In the genomic region with DNA sequence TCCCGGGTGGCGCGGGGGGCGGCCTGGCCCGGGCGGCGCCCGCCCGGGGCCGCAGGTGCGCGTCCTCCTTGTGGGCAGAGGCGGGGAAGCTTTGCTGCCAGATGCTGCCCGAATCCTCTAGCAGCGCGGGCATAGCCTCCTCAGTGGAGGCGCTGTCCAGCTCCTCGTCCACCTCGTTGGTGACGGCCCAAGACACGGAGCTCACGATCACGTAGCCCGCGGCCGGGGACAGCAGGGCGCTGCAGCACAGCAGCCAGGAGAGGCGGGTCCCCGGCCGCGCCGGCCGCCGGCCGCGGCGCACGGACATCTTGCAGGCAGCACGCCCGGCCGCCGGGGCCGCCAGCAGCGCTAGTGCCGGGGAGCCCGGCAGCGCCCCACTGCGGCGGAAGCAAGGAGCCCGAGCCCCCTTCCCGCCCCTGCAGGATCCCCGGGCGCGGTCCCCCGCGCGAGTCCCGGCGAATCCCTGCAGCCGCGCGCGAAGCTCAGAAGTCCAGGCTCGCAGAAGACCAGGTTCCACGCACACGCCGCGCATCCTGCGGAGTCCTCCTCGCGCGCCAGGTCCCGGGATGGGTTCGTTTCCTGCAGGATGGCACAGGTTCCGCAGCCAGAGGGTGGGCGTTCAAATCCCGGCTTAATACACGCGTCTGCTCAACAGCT, we compare ENCODE assay signal across 1 cellular context.
A peak's percentile ranks its signal among the peaks of the same experiment; 100 is the strongest.
TF ChIP-seq lines count a peak whose summit lies in the region.

A gene with protein sequence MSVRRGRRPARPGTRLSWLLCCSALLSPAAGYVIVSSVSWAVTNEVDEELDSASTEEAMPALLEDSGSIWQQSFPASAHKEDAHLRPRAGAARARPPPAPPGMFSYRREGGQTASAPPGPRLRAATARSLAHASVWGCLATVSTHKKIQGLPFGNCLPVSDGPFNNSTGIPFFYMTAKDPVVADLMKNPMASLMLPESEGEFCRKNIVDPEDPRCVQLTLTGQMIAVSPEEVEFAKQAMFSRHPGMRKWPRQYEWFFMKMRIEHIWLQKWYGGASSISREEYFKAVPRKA (minus strand): TSS at position 353 of the 657 bp plus-strand sequence. CDS start 46 bp downstream, at position 307.

TF ChIP-seq in HepG2, 621 proteins besides CTCF, POLR2A, EP300 and RAD21 (continued from another document and continues in another):
- TF ChIP-seq, protein P1, sequence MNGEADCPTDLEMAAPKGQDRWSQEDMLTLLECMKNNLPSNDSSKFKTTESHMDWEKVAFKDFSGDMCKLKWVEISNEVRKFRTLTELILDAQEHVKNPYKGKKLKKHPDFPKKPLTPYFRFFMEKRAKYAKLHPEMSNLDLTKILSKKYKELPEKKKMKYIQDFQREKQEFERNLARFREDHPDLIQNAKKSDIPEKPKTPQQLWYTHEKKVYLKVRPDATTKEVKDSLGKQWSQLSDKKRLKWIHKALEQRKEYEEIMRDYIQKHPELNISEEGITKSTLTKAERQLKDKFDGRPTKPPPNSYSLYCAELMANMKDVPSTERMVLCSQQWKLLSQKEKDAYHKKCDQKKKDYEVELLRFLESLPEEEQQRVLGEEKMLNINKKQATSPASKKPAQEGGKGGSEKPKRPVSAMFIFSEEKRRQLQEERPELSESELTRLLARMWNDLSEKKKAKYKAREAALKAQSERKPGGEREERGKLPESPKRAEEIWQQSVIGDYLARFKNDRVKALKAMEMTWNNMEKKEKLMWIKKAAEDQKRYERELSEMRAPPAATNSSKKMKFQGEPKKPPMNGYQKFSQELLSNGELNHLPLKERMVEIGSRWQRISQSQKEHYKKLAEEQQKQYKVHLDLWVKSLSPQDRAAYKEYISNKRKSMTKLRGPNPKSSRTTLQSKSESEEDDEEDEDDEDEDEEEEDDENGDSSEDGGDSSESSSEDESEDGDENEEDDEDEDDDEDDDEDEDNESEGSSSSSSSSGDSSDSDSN (CRISPR knock-in tag; IDR thresholded peaks at IDR 0.05), result peak; percentile 73; the same call in 1 of the 2 replicates
- TF ChIP-seq CCAR2 (optimal IDR thresholded peaks at IDR 0.05; ENCODE audit: low read depth, low read length) (no peak), ZNF326 (CRISPR knock-in tag; IDR thresholded peaks at IDR 0.05; ENCODE audit: borderline replicate concordance) (no peak), ARNT2 (CRISPR knock-in tag; IDR thresholded peaks at IDR 0.05; ENCODE audit: low read depth) (no peak; the same call in 1 of the 2 replicates), BRD4 (CRISPR knock-in tag; IDR thresholded peaks at IDR 0.05) (no peak), ZBTB38 (CRISPR knock-in tag; IDR thresholded peaks at IDR 0.05) (no peak), BORCS8-MEF2B (CRISPR knock-in tag; IDR thresholded peaks at IDR 0.05) (no peak), HNF4A (CRISPR knock-in tag; IDR thresholded peaks at IDR 0.05) (no peak), ZNF598 (CRISPR knock-in tag; IDR thresholded peaks at IDR 0.05; ENCODE audit: borderline replicate concordance) (no peak), ZNF549 (CRISPR knock-in tag; IDR thresholded peaks at IDR 0.05) (no peak), KLF15 (CRISPR knock-in tag; IDR thresholded peaks at IDR 0.05; ENCODE audit: borderline replicate concordance) (no peak), MLLT10 (CRISPR knock-in tag; IDR thresholded peaks at IDR 0.05) (no peak), MYNN (CRISPR knock-in tag; IDR thresholded peaks at IDR 0.05; ENCODE audit: low read depth) (no peak), NFIC (IDR thresholded peaks at IDR 0.05; ENCODE audit: low read length) (no peak), HOXD1 (CRISPR knock-in tag; IDR thresholded peaks at IDR 0.05) (no peak), IKZF1 (IDR thresholded peaks at IDR 0.05) (no peak), GABPB1 (CRISPR knock-in tag; IDR thresholded peaks at IDR 0.05) (peak; percentile 51; the same call in 1 of the 2 replicates), SOX5 (CRISPR knock-in tag; IDR thresholded peaks at IDR 0.05; ENCODE audit: borderline replicate concordance) (no peak), ZNF550 (CRISPR knock-in tag; IDR thresholded peaks at IDR 0.05; ENCODE audit: borderline replicate concordance) (no peak), KDM4B (CRISPR knock-in tag; IDR thresholded peaks at IDR 0.05) (no peak), ZNF776 (CRISPR knock-in tag; IDR thresholded peaks at IDR 0.05) (0 out of 2 replicates have a peak, but pooled peaks have one; percentile 54), SAFB2 (CRISPR knock-in tag; IDR thresholded peaks at IDR 0.05; ENCODE audit: borderline replicate concordance, low read depth) (0 out of 2 replicates have a peak, but pooled peaks have one; percentile 67), GTF2F1 (IDR thresholded peaks at IDR 0.05; ENCODE audit: low read length) (no peak), FOXC1 (CRISPR knock-in tag; IDR thresholded peaks at IDR 0.05; ENCODE audit: borderline replicate concordance) (0 out of 2 replicates have a peak, but pooled peaks have one; percentile 35), TOE1 (CRISPR knock-in tag; IDR thresholded peaks at IDR 0.05) (no peak), NFATC3 (CRISPR knock-in tag; IDR thresholded peaks at IDR 0.05) (no peak), SIX1 (CRISPR knock-in tag; IDR thresholded peaks at IDR 0.05; ENCODE audit: borderline replicate concordance) (no peak), ZNF44 (CRISPR knock-in tag; IDR thresholded peaks at IDR 0.05) (no peak), NCOA5 (CRISPR knock-in tag; IDR thresholded peaks at IDR 0.05) (no peak), ZNF747 (CRISPR knock-in tag; IDR thresholded peaks at IDR 0.05; ENCODE audit: borderline replicate concordance) (no peak), GZF1 (CRISPR knock-in tag; IDR thresholded peaks at IDR 0.05) (0 out of 2 replicates have a peak, but pooled peaks have one; percentile 39), ZNF260 (CRISPR knock-in tag; IDR thresholded peaks at IDR 0.05; ENCODE audit: borderline replicate concordance, low read depth) (no peak), HNRNPL (IDR thresholded peaks at IDR 0.05; ENCODE audit: low read depth, low read length) (0 out of 2 replicates have a peak, but pooled peaks have one; percentile 24), ZNF33B (CRISPR knock-in tag; IDR thresholded peaks at IDR 0.05) (no peak), ZNF296 (CRISPR knock-in tag; conservative IDR thresholded peaks at IDR 0.05) (0 out of 2 replicates have a peak, but pooled peaks have one; percentile 75), FOSL1 (CRISPR knock-in tag; IDR thresholded peaks at IDR 0.05; ENCODE audit: borderline replicate concordance) (no peak), ASH2L (IDR thresholded peaks at IDR 0.05; ENCODE audit: insufficient read length, low read depth, low read length) (no peak), TCF7L2 (IDR thresholded peaks at IDR 0.05; ENCODE audit: low read depth, low read length) (no peak), KDM2A (CRISPR knock-in tag; IDR thresholded peaks at IDR 0.05; ENCODE audit: borderline replicate concordance, low read depth) (peak; percentile 30; the same call in 1 of the 2 replicates), SPEN (CRISPR knock-in tag; IDR thresholded peaks at IDR 0.05; ENCODE audit: low read depth) (peak; percentile 52), YEATS4 (CRISPR knock-in tag; IDR thresholded peaks at IDR 0.05; ENCODE audit: borderline replicate concordance) (no peak), REXO4 (CRISPR knock-in tag; IDR thresholded peaks at IDR 0.05; ENCODE audit: borderline replicate concordance) (no peak), DNMT1 (CRISPR knock-in tag; IDR thresholded peaks at IDR 0.05) (peak; percentile 9; the same call in 1 of the 2 replicates), ZNF12 (CRISPR knock-in tag; IDR thresholded peaks at IDR 0.05) (no peak), ZNF775 (CRISPR knock-in tag; IDR thresholded peaks at IDR 0.05; ENCODE audit: borderline replicate concordance) (no peak), EZH2 (conservative IDR thresholded peaks at IDR 0.05; ENCODE audit: low read depth, low read length) (peak; percentile 49; the same call in 1 of the 2 replicates)
- TF ChIP-seq, protein P2, sequence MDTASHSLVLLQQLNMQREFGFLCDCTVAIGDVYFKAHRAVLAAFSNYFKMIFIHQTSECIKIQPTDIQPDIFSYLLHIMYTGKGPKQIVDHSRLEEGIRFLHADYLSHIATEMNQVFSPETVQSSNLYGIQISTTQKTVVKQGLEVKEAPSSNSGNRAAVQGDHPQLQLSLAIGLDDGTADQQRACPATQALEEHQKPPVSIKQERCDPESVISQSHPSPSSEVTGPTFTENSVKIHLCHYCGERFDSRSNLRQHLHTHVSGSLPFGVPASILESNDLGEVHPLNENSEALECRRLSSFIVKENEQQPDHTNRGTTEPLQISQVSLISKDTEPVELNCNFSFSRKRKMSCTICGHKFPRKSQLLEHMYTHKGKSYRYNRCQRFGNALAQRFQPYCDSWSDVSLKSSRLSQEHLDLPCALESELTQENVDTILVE (CRISPR knock-in tag; IDR thresholded peaks at IDR 0.05), result no peak
- TF ChIP-seq, protein P3, sequence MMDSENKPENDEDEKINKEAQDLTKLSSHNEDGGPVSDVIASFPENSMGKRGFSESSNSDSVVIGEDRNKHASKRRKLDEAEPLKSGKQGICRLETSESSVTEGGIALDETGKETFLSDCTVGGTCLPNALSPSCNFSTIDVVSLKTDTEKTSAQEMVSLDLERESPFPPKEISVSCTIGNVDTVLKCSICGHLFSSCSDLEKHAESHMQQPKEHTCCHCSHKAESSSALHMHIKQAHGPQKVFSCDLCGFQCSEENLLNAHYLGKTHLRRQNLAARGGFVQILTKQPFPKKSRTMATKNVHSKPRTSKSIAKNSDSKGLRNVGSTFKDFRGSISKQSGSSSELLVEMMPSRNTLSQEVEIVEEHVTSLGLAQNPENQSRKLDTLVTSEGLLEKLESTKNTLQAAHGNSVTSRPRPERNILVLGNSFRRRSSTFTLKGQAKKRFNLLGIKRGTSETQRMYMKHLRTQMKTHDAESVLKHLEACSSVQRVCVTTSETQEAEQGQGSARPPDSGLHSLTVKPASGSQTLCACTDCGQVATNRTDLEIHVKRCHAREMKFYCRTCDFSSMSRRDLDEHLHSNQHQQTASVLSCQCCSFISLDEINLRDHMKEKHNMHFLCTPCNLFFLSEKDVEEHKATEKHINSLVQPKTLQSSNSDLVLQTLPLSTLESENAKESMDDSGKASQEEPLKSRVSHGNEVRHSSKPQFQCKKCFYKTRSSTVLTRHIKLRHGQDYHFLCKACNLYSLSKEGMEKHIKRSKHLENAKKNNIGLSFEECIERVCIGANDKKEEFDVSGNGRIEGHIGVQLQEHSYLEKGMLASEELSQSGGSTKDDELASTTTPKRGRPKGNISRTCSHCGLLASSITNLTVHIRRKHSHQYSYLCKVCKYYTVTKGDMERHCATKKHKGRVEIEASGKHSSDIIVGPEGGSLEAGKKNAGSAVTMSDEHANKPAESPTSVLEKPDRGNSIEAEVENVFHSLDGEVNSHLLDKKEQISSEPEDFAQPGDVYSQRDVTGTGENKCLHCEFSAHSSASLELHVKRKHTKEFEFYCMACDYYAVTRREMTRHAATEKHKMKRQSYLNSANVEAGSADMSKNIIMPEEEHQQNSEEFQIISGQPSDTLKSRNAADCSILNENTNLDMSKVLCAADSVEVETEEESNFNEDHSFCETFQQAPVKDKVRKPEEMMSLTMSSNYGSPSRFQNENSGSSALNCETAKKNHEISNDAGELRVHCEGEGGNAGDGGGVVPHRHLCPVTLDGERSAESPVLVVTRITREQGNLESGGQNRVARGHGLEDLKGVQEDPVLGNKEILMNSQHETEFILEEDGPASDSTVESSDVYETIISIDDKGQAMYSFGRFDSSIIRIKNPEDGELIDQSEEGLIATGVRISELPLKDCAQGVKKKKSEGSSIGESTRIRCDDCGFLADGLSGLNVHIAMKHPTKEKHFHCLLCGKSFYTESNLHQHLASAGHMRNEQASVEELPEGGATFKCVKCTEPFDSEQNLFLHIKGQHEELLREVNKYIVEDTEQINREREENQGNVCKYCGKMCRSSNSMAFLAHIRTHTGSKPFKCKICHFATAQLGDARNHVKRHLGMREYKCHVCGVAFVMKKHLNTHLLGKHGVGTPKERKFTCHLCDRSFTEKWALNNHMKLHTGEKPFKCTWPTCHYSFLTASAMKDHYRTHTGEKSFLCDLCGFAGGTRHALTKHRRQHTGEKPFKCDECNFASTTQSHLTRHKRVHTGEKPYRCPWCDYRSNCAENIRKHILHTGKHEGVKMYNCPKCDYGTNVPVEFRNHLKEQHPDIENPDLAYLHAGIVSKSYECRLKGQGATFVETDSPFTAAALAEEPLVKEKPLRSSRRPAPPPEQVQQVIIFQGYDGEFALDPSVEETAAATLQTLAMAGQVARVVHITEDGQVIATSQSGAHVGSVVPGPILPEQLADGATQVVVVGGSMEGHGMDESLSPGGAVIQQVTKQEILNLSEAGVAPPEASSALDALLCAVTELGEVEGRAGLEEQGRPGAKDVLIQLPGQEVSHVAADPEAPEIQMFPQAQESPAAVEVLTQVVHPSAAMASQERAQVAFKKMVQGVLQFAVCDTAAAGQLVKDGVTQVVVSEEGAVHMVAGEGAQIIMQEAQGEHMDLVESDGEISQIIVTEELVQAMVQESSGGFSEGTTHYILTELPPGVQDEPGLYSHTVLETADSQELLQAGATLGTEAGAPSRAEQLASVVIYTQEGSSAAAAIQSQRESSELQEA (CRISPR knock-in tag; IDR thresholded peaks at IDR 0.05; ENCODE audit: not compliant biosample characterization), result no peak
- TF ChIP-seq, protein P4, sequence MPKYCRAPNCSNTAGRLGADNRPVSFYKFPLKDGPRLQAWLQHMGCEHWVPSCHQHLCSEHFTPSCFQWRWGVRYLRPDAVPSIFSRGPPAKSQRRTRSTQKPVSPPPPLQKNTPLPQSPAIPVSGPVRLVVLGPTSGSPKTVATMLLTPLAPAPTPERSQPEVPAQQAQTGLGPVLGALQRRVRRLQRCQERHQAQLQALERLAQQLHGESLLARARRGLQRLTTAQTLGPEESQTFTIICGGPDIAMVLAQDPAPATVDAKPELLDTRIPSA (CRISPR knock-in tag; IDR thresholded peaks at IDR 0.05; ENCODE audit: borderline replicate concordance), result no peak
- TF ChIP-seq, protein P5, sequence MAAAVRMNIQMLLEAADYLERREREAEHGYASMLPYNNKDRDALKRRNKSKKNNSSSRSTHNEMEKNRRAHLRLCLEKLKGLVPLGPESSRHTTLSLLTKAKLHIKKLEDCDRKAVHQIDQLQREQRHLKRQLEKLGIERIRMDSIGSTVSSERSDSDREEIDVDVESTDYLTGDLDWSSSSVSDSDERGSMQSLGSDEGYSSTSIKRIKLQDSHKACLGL (CRISPR knock-in tag; IDR thresholded peaks at IDR 0.05), result 0 out of 2 replicates have a peak, but pooled peaks have one; percentile 42
- TF ChIP-seq, protein P6, sequence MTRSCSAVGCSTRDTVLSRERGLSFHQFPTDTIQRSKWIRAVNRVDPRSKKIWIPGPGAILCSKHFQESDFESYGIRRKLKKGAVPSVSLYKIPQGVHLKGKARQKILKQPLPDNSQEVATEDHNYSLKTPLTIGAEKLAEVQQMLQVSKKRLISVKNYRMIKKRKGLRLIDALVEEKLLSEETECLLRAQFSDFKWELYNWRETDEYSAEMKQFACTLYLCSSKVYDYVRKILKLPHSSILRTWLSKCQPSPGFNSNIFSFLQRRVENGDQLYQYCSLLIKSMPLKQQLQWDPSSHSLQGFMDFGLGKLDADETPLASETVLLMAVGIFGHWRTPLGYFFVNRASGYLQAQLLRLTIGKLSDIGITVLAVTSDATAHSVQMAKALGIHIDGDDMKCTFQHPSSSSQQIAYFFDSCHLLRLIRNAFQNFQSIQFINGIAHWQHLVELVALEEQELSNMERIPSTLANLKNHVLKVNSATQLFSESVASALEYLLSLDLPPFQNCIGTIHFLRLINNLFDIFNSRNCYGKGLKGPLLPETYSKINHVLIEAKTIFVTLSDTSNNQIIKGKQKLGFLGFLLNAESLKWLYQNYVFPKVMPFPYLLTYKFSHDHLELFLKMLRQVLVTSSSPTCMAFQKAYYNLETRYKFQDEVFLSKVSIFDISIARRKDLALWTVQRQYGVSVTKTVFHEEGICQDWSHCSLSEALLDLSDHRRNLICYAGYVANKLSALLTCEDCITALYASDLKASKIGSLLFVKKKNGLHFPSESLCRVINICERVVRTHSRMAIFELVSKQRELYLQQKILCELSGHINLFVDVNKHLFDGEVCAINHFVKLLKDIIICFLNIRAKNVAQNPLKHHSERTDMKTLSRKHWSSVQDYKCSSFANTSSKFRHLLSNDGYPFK (CRISPR knock-in tag; IDR thresholded peaks at IDR 0.05; ENCODE audit: borderline replicate concordance), result 0 out of 2 replicates have a peak, but pooled peaks have one; percentile 21
